ENCODE assay signal across 14 cellular contexts in the genomic region with DNA sequence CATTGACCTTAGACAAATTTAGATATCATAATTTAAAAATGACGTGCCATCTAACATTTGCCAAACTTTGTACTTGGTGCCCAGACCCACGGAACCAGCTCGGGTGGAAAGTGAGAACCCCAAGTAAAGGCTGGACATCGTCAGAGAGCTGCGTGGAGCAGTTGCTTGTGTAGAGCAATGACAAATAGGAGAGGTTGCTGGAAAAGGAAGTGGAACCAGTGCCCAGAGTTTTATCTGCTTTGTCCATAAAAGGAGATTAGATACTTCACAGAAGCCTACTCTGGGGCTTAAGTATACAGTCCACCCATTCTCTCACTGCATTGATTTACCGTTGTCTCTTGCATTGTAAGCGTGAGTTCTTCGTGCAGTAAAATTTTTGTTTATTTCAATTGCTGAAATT. TPM values are rescaled to one million over a fixed set of nuclear protein-coding genes. Genes with fewer than 3 reads are reported as not detected.
A peak's percentile ranks its signal among the peaks of the same experiment; 100 is the strongest.
DNase-seq lines count a peak whose midpoint lies in the region; ATAC-seq, FAIRE-seq and TF ChIP-seq lines count a peak whose summit lies in the region.
"Had no signal": no experiment of that assay in that cellular context is flagged by ENCODE, and none has a peak within 500 bp of the region (broad histone marks: within the 10 kb centered on the region; RNA-seq: fewer than 3 reads in every experiment).

No MANE protein-coding gene starts in this region.

- DNase-seq in activated CD8-positive, alpha-beta T cell treated with anti-CD3 and anti-CD28 coated beads, Interleukin-2, amount 10 ng/mL, durations not matched to agents 7 days and 5 days: peak; percentile 9
- no peak for DNase-seq in activated CD8-positive, alpha-beta T cell treated with anti-CD3 and anti-CD28 coated beads for 36 hours
- peak; percentile 41 for DNase-seq in astrocyte (ENCODE audit: low read depth)
- DNase-seq in left colon: peak; percentile 35 to 63
- DNase-seq in aorta: peak in 1 of 2 donors; percentile 59
- DNase-seq in stimulated activated CD4-positive, alpha-beta T cell treated with anti-CD3 and anti-CD28 coated beads, Interleukin-15, amount 100 ng/mL, for 24 hours: no peak
- DNase-seq: activated CD4-positive, alpha-beta T cell treated with anti-CD3 and anti-CD28 coated beads for 48 hours; activated effector memory CD4-positive, alpha-beta T cell treated with Interleukin-2 at 50 U/mL for 16 hours; H9; NCI-H187 had no signal

- H3K27me3 ChIP-seq in astrocyte (ENCODE audit: insufficient read depth, low read length) (peaks cover 17% of the 10 kb centered on the region), aorta (ENCODE audit: control insufficient read depth in 1 of 2, insufficient read depth in 2 of 2, low read length in 1 of 2) (no peaks in the 10 kb centered on the region)

- intact Hi-C loops in activated CD8-positive, alpha-beta T cell treated with anti-CD3 and anti-CD28 coated beads for 36 hours (cut with micrococcal nuclease): no loop called here
- intact Hi-C loops in left colon (cut with DNase I, micrococcal nuclease): no loop called here
- intact Hi-C loops in aorta (cut with DNase I): loop anchor here in 1 of 2 donors (5.0 kb wide), 1 partner anchor 58 kb away; the partner anchor contains the start of gene PGM2

- H3K4me3 Mint-ChIP-seq in activated CD8-positive, alpha-beta T cell treated with anti-CD3 and anti-CD28 coated beads, Interleukin-2, amount 10 ng/mL, durations not matched to agents 7 days and 5 days: no peak overlapping the region
- no peak overlapping the region for H3K4me3 Mint-ChIP-seq in activated CD8-positive, alpha-beta T cell treated with anti-CD3 and anti-CD28 coated beads for 36 hours
- no peak overlapping the region for H3K4me3 Mint-ChIP-seq in astrocyte (ENCODE audit: unreplicated experiment)
- H3K4me3 Mint-ChIP-seq: central memory CD8-positive, alpha-beta T cell; H9 had no signal

- TF ChIP-seq CTCF in activated CD8-positive, alpha-beta T cell treated with anti-CD3 and anti-CD28 coated beads for 36 hours (IDR thresholded peaks at IDR 0.05): no peak
- TF ChIP-seq CTCF in astrocyte (IDR thresholded peaks at IDR 0.05; ENCODE audit: insufficient read depth, low read depth, low read length): no peak

- H3K4me1 Mint-ChIP-seq in activated CD8-positive, alpha-beta T cell treated with anti-CD3 and anti-CD28 coated beads, Interleukin-2, amount 10 ng/mL, durations not matched to agents 7 days and 5 days (ENCODE audit: low read depth): peaks cover 29% of the 10 kb centered on the region
- peaks cover 18% of the 10 kb centered on the region for H3K4me1 Mint-ChIP-seq in activated CD8-positive, alpha-beta T cell treated with anti-CD3 and anti-CD28 coated beads for 36 hours (ENCODE audit: low read depth)
- H3K4me1 Mint-ChIP-seq in astrocyte (ENCODE audit: low read depth, unreplicated experiment): peaks cover 1% of the 10 kb centered on the region
- H3K4me1 Mint-ChIP-seq: central memory CD8-positive, alpha-beta T cell had no signal

- no peak overlapping the region for H3K9ac ChIP-seq in astrocyte (ENCODE audit: low read length)

- POLR2A ChIA-PET in activated CD8-positive, alpha-beta T cell treated with anti-CD3 and anti-CD28 coated beads, Interleukin-2, amount 10 ng/mL, durations not matched to agents 7 days and 5 days (lab: Charles Lee): no interaction called here
- POLR2A ChIA-PET in activated CD8-positive, alpha-beta T cell treated with anti-CD3 and anti-CD28 coated beads for 36 hours (lab: Charles Lee): interaction anchor here (1.2 kb wide), 1 partner anchor 59 kb away, joined by 3 read pairs; the partner anchor contains the start of gene PGM2

- no peaks in the 10 kb centered on the region for H3K9me3 Mint-ChIP-seq in activated CD8-positive, alpha-beta T cell treated with anti-CD3 and anti-CD28 coated beads, Interleukin-2, amount 10 ng/mL, durations not matched to agents 7 days and 5 days (ENCODE audit: insufficient read depth)
- no peaks in the 10 kb centered on the region for H3K9me3 Mint-ChIP-seq in activated CD8-positive, alpha-beta T cell treated with anti-CD3 and anti-CD28 coated beads for 36 hours
- H3K9me3 Mint-ChIP-seq in astrocyte (ENCODE audit: unreplicated experiment): no peaks in the 10 kb centered on the region
- H3K9me3 Mint-ChIP-seq: central memory CD8-positive, alpha-beta T cell; H9 had no signal

- H3K36me3 ChIP-seq in astrocyte (ENCODE audit: insufficient read depth, low read length) (no peaks in the 10 kb centered on the region), aorta (ENCODE audit: control insufficient read depth in 1 of 2, insufficient read depth in 2 of 2, low read length in 1 of 2) (no peaks in the 10 kb centered on the region)

- H3K4me1 ChIP-seq in astrocyte (ENCODE audit: insufficient read depth, low read length): peaks cover 7% of the 10 kb centered on the region
- no peaks in the 10 kb centered on the region for H3K4me1 ChIP-seq in aorta (ENCODE audit: control insufficient read depth in 1 of 2, insufficient read depth in 2 of 2, low read length in 2 of 2)

- no peak overlapping the region for H3K4me2 ChIP-seq in astrocyte (ENCODE audit: low read length)

- H3K27ac ChIP-seq in astrocyte (ENCODE audit: low read depth, low read length) (no peak overlapping the region), aorta (ENCODE audit: low read depth in 1 of 2, low read length in 2 of 2) (peak overlapping the region; percentile 46 to 90)
- H3K27ac ChIP-seq: epithelial cell of prostate had no signal

- 2 to 3% methylated on average over 8 of the region's 8 CpGs for WGBS in aorta, 2 donors

- no peaks in the 10 kb centered on the region for H3K36me3 Mint-ChIP-seq in activated CD8-positive, alpha-beta T cell treated with anti-CD3 and anti-CD28 coated beads, Interleukin-2, amount 10 ng/mL, durations not matched to agents 7 days and 5 days (ENCODE audit: low read depth)
- no peaks in the 10 kb centered on the region for H3K36me3 Mint-ChIP-seq in activated CD8-positive, alpha-beta T cell treated with anti-CD3 and anti-CD28 coated beads for 36 hours (ENCODE audit: low read depth)
- no peaks in the 10 kb centered on the region for H3K36me3 Mint-ChIP-seq in astrocyte (ENCODE audit: low read depth, unreplicated experiment)

- CTCF ChIA-PET in activated CD8-positive, alpha-beta T cell treated with anti-CD3 and anti-CD28 coated beads, Interleukin-2, amount 10 ng/mL, durations not matched to agents 7 days and 5 days (lab: Charles Lee): interaction anchor here (0.7 to 1.5 kb wide), 2 partner anchors 28 to 81 kb away, joined by 3 to 4 read pairs; no protein-coding TSS in a partner anchor
- CTCF ChIA-PET in activated CD8-positive, alpha-beta T cell treated with anti-CD3 and anti-CD28 coated beads for 36 hours (lab: Charles Lee): interaction anchor here (0.9 to 1.7 kb wide), 4 partner anchors 9 to 149 kb away, joined by 3 to 4 read pairs (median 3); no protein-coding TSS in a partner anchor

- H3K27me3 Mint-ChIP-seq in activated CD8-positive, alpha-beta T cell treated with anti-CD3 and anti-CD28 coated beads, Interleukin-2, amount 10 ng/mL, durations not matched to agents 7 days and 5 days (ENCODE audit: low read depth): peaks cover 3% of the 10 kb centered on the region
- H3K27me3 Mint-ChIP-seq in activated CD8-positive, alpha-beta T cell treated with anti-CD3 and anti-CD28 coated beads for 36 hours: no peaks in the 10 kb centered on the region
- H3K27me3 Mint-ChIP-seq in astrocyte (ENCODE audit: low read depth, unreplicated experiment): peaks cover 41% of the 10 kb centered on the region
- H3K27me3 Mint-ChIP-seq: central memory CD8-positive, alpha-beta T cell had no signal

- no peaks in the 10 kb centered on the region for H4K20me1 ChIP-seq in astrocyte (ENCODE audit: insufficient read depth, low read length)

- FAIRE-seq in astrocyte (lab: Jason Lieb, UNC): no peak

- H2AFZ ChIP-seq in astrocyte (ENCODE audit: low read depth, low read length): no peak overlapping the region

- H3K9me3 ChIP-seq in astrocyte (ENCODE audit: insufficient read depth, low read depth, low read length) (no peaks in the 10 kb centered on the region), aorta (ENCODE audit: control insufficient read depth, low read length) (no peaks in the 10 kb centered on the region)

- no peak for ATAC-seq in activated CD8-positive, alpha-beta T cell treated with anti-CD3 and anti-CD28 coated beads, Interleukin-2, amount 10 ng/mL, durations not matched to agents 7 days and 5 days
- no peak for ATAC-seq in activated CD8-positive, alpha-beta T cell treated with anti-CD3 and anti-CD28 coated beads for 36 hours
- peak; percentile 77 for ATAC-seq in left colon
- ATAC-seq in aorta (ENCODE audit: low FRiP score): peak; percentile 59
- ATAC-seq in GM21717 (IDR thresholded peaks at IDR 0.05; ENCODE audit: unreplicated experiment): no peak
- no peak for ATAC-seq in HG02798 (IDR thresholded peaks at IDR 0.05; ENCODE audit: poor library complexity, unreplicated experiment)

- no peak overlapping the region for H3K4me3 ChIP-seq in astrocyte (ENCODE audit: insufficient read depth, low read depth, low read length)
- no peak overlapping the region for H3K4me3 ChIP-seq in aorta (ENCODE audit: low read length in 2 of 2)

- no peak overlapping the region for H3K27ac Mint-ChIP-seq in activated CD8-positive, alpha-beta T cell treated with anti-CD3 and anti-CD28 coated beads, Interleukin-2, amount 10 ng/mL, durations not matched to agents 7 days and 5 days
- no peak overlapping the region for H3K27ac Mint-ChIP-seq in activated CD8-positive, alpha-beta T cell treated with anti-CD3 and anti-CD28 coated beads for 36 hours
- no peak overlapping the region for H3K27ac Mint-ChIP-seq in astrocyte (ENCODE audit: unreplicated experiment)
- H3K27ac Mint-ChIP-seq: H9 had no signal

- no peaks in the 10 kb centered on the region for H3K79me2 ChIP-seq in astrocyte (ENCODE audit: insufficient read depth, low read length)

RNA-seq across cellular contexts. Expression of gene TBC1D1, which starts 5.4 kb away (rescaled TPM):
- 10 to 100 TPM; 84.4 to 87.6 TPM for total RNA-seq in activated CD8-positive, alpha-beta T cell treated with anti-CD3 and anti-CD28 coated beads, Interleukin-2, amount 10 ng/mL, durations not matched to agents 7 days and 5 days
- total RNA-seq in activated CD8-positive, alpha-beta T cell treated with anti-CD3 and anti-CD28 coated beads for 36 hours: 10 to 100 TPM; 79.4 to 91.4 TPM
- total RNA-seq in astrocyte (54.5 and 59.8 TPM in 2 replicates), left colon (10 to 100 TPM; 51.5 to 96.3 TPM), aorta (100 to 1,000 TPM; 109 to 219 TPM)
- polyA plus RNA-seq in aorta: 100 to 1,000 TPM in 1 of 2 donors, 10 to 100 TPM in 1; 66.4 to 121 TPM

RNA-seq across cellular contexts. Expression of gene PGM2, which starts 59.0 kb away (rescaled TPM):
- total RNA-seq in activated CD8-positive, alpha-beta T cell treated with anti-CD3 and anti-CD28 coated beads, Interleukin-2, amount 10 ng/mL, durations not matched to agents 7 days and 5 days: 10 to 100 TPM; 49.2 to 54.5 TPM
- 10 to 100 TPM; 63.0 to 67.6 TPM for total RNA-seq in activated CD8-positive, alpha-beta T cell treated with anti-CD3 and anti-CD28 coated beads for 36 hours
- total RNA-seq in astrocyte: 23.8 and 24.4 TPM in 2 replicates
- 10 to 100 TPM; 28.2 to 29.8 TPM for total RNA-seq in left colon
- 10 to 100 TPM; 23.7 to 24.6 TPM for total RNA-seq in aorta
- 10 to 100 TPM in 1 of 2 donors, 1 to 10 TPM in 1; 8.5 to 19.6 TPM for polyA plus RNA-seq in aorta

Comparison
In these comparisons a context has a peak if more than half of its experiments do, and no peak if none do; other contexts are left out.
1. DNase-seq: peak in activated CD8-positive, alpha-beta T cell treated with anti-CD3 and anti-CD28 coated beads, Interleukin-2, amount 10 ng/mL, durations not matched to agents 7 days and 5 days (single experiment), astrocyte (single experiment) and left colon (2 of 2); none in activated CD8-positive, alpha-beta T cell treated with anti-CD3 and anti-CD28 coated beads for 36 hours (single experiment) and stimulated activated CD4-positive, alpha-beta T cell treated with anti-CD3 and anti-CD28 coated beads, Interleukin-15, amount 100 ng/mL, for 24 hours (single experiment).
2. ATAC-seq: peak in left colon (single experiment) and aorta (single experiment); none in activated CD8-positive, alpha-beta T cell treated with anti-CD3 and anti-CD28 coated beads, Interleukin-2, amount 10 ng/mL, durations not matched to agents 7 days and 5 days (single experiment), activated CD8-positive, alpha-beta T cell treated with anti-CD3 and anti-CD28 coated beads for 36 hours (single experiment), GM21717 (single experiment) and HG02798 (single experiment).